In genomic region chr19:1857648-1858326, GRCh38 we compare ENCODE assay signal across 8 cellular contexts. TPM values are rescaled to one million over a fixed set of nuclear protein-coding genes. Genes with fewer than 3 reads are reported as not detected.
DNase-seq lines count a peak whose midpoint lies in the region; ATAC-seq and TF ChIP-seq lines count a peak whose summit lies in the region.

No MANE protein-coding gene starts in this region.

- TF ChIP-seq CTCF in coronary artery (IDR thresholded peaks at IDR 0.05) (no peak), neural progenitor cell (IDR thresholded peaks at IDR 0.05) (no peak), foreskin fibroblast (IDR thresholded peaks at IDR 0.05; ENCODE audit: low read depth, low read length) (no peak)

- H3F3A ChIP-seq in neural progenitor cell (ENCODE audit: low read depth): peaks cover 52% of the 10 kb centered on the region

- H3K4me2 ChIP-seq in BLaER1 treated with 17β-estradiol and CSF1 and Interleukin-3, amounts not matched to agents 10 nM and 100 nM: peak overlapping the region; percentile 98 to 100 (median 99)
- peak overlapping the region; percentile 74 for H3K4me2 ChIP-seq in neural progenitor cell

- no peaks in the 10 kb centered on the region for H3K9me3 ChIP-seq in BLaER1 treated with 17β-estradiol and CSF1 and Interleukin-3, amounts not matched to agents 10 nM and 100 nM (replicated peaks in 1 of 11)
- H3K9me3 ChIP-seq in neural progenitor cell (ENCODE audit: low read depth): no peaks in the 10 kb centered on the region

- ATAC-seq in HG03439 (IDR thresholded peaks at IDR 0.05; ENCODE audit: unreplicated experiment): no peak

- no peak overlapping the region for H3K27ac Mint-ChIP-seq in neural progenitor cell

- no peak overlapping the region for H2AFZ ChIP-seq in neural progenitor cell (replicated peaks)

- H4K20me1 ChIP-seq in BLaER1 treated with 17β-estradiol and CSF1 and Interleukin-3, amounts not matched to agents 10 nM and 100 nM: peaks cover 49 to 99% (median 65%) of the 10 kb centered on the region in 11 experiments
- H4K20me1 ChIP-seq in neural progenitor cell (ENCODE audit: low read depth): peaks cover 96% of the 10 kb centered on the region

- H3K79me2 ChIP-seq in neural progenitor cell (ENCODE audit: low read depth): peaks cover 79% of the 10 kb centered on the region

- H3K9ac ChIP-seq in BLaER1 treated with 17β-estradiol and CSF1 and Interleukin-3, amounts not matched to agents 10 nM and 100 nM: peak overlapping the region; percentile 87 to 98 (median 93)
- H3K9ac ChIP-seq in neural progenitor cell: no peak overlapping the region

- peaks cover 58 to 85% (median 82%) of the 10 kb centered on the region in 10 experiments for H3K4me1 ChIP-seq in BLaER1 treated with 17β-estradiol and CSF1 and Interleukin-3, amounts not matched to agents 10 nM and 100 nM
- H3K4me1 ChIP-seq in neural progenitor cell: peaks cover 79% of the 10 kb centered on the region

- no peaks in the 10 kb centered on the region for H3K27me3 ChIP-seq in BLaER1 treated with 17β-estradiol and CSF1 and Interleukin-3, amounts not matched to agents 10 nM and 100 nM
- H3K27me3 ChIP-seq in neural progenitor cell: peaks cover 53% of the 10 kb centered on the region

- peaks cover 45% of the 10 kb centered on the region for H3K4me1 Mint-ChIP-seq in neural progenitor cell

- peaks cover 0 to 9% (median 6%) of the 10 kb centered on the region in 11 experiments; a peak in 13 of 22 replicates for H3K36me3 ChIP-seq in BLaER1 treated with 17β-estradiol and CSF1 and Interleukin-3, amounts not matched to agents 10 nM and 100 nM
- no peaks in the 10 kb centered on the region for H3K36me3 ChIP-seq in neural progenitor cell

- no peaks in the 10 kb centered on the region for H3K36me3 Mint-ChIP-seq in neural progenitor cell

- peak; percentile 20 for DNase-seq in NCI-H2171 (lab: John Stamatoyannopoulos, UW)
- DNase-seq in coronary artery (ENCODE audit: low spot score): no peak
- DNase-seq in neural progenitor cell (ENCODE audit: low spot score): no peak
- no peak for DNase-seq in foreskin fibroblast
- DNase-seq in stimulated activated CD4-positive, alpha-beta T cell treated with anti-CD3 and anti-CD28 coated beads, Interleukin-2, amount 100 ng/mL, for 24 hours: no peak
- no peak for DNase-seq in NCI-H1417 treated with DMSO at 0.1 percent for 48 hours (lab: John Stamatoyannopoulos, UW)

- H3K4me3 Mint-ChIP-seq in neural progenitor cell: peak overlapping the region; percentile 72

- H3K27me3 Mint-ChIP-seq in neural progenitor cell (ENCODE audit: insufficient read depth, low read depth): peaks cover 14% of the 10 kb centered on the region

- peak overlapping the region; percentile 76 to 99 (median 96) for H3K27ac ChIP-seq in BLaER1 treated with 17β-estradiol and CSF1 and Interleukin-3, amounts not matched to agents 10 nM and 100 nM
- H3K27ac ChIP-seq in coronary artery (peak overlapping the region; percentile 3 to 90), neural progenitor cell (no peak overlapping the region)

- no peaks in the 10 kb centered on the region for H3K9me3 Mint-ChIP-seq in neural progenitor cell

- H3K4me3 ChIP-seq in BLaER1 treated with 17β-estradiol and CSF1 and Interleukin-3, amounts not matched to agents 10 nM and 100 nM: peak overlapping the region; percentile 61 to 100 (median 84)
- peak overlapping the region; percentile 66 for H3K4me3 ChIP-seq in coronary artery
- H3K4me3 ChIP-seq in neural progenitor cell: peak overlapping the region; percentile 36
- peak overlapping the region in 1 of 2 donors; percentile 44 for H3K4me3 ChIP-seq in foreskin fibroblast (ENCODE audit: low read depth in 1 of 2, low read length in 2 of 2)

RNA-seq across cellular contexts. Expression of gene KLF16, which starts 5.6 kb away (rescaled TPM):
- total RNA-seq in neural progenitor cell (ENCODE audit: low replicate concordance): 1.0 and 4.8 TPM in 2 replicates

RNA-seq across cellular contexts. Expression of gene REXO1, which starts 9.5 kb away (rescaled TPM):
- 12.8 and 38.7 TPM in 2 replicates for total RNA-seq in neural progenitor cell (ENCODE audit: low replicate concordance)

RNA-seq across cellular contexts. Expression of gene ABHD17A, which starts 27.5 kb away (rescaled TPM):
- 20.2 and 87.0 TPM in 2 replicates for total RNA-seq in neural progenitor cell (ENCODE audit: low replicate concordance)

RNA-seq across cellular contexts. Expression of gene ATP8B3, which starts 45.7 kb away (rescaled TPM):
- total RNA-seq in neural progenitor cell (ENCODE audit: low replicate concordance): 0.06 and 1.5 TPM in 2 replicates

RNA-seq across cellular contexts. Expression of gene ADAT3, which starts 47.4 kb away (rescaled TPM):
- total RNA-seq in neural progenitor cell (ENCODE audit: low replicate concordance): 2.4 and 6.5 TPM in 2 replicates
